Comparison of ENCODE assay signal across 27 cellular contexts in genomic region chr17:72446525-72447250, GRCh38.
DNase-seq lines count a peak whose midpoint lies in the region; ATAC-seq, FAIRE-seq and TF ChIP-seq lines count a peak whose summit lies in the region.
"Had no signal": no experiment of that assay in that cellular context is flagged by ENCODE, and none has a peak within 500 bp of the region (broad histone marks: within the 10 kb centered on the region; RNA-seq: fewer than 3 reads in every experiment).

No MANE protein-coding gene starts in this region.

- TF ChIP-seq POLR2A in transverse colon (IDR thresholded peaks at IDR 0.05), result peak; percentile 69

- peak overlapping the region; percentile 80 to 92 (median 88) for H3K27ac ChIP-seq in transverse colon
- H3K27ac ChIP-seq: HL-60, left lung, neural progenitor cell had no signal

- peak; percentile 92 for FAIRE-seq in islet of Langerhans (lab: Jason Lieb, UNC)
- FAIRE-seq: astrocyte had no signal

- WGBS in transverse colon (ENCODE audit: low coverage in 1 of 2), 2 donors, result 32% methylated on average over 17 of the region's 17 CpGs; no CpG with 5 or more reads in 1 of the 2 donors

- H3K27me3 ChIP-seq in transverse colon, result no peaks in the 10 kb centered on the region
- H3K27me3 ChIP-seq: left lung, neural progenitor cell had no signal

- in situ Hi-C loops in transverse colon (cut with MboI; ENCODE audit: low pct_ligation_motif_present in 1 of 4, low pct_unique_long_range_greater_than_20kb in 1 of 4, low sequenced_read_pairs in 3 of 4), result no loop called here

- H3K36me3 ChIP-seq in transverse colon, result no peaks in the 10 kb centered on the region
- H3K36me3 ChIP-seq: left lung, neural progenitor cell had no signal

- H3K9me3 ChIP-seq in transverse colon, result no peaks in the 10 kb centered on the region
- H3K9me3 ChIP-seq: left lung had no signal

- no peak for TF ChIP-seq CTCF in WI38 (IDR thresholded peaks at IDR 0.05; ENCODE audit: low read depth, low read length)
- no peak for TF ChIP-seq CTCF in transverse colon (IDR thresholded peaks at IDR 0.05)

- no peak for ATAC-seq in GM18498 (IDR thresholded peaks at IDR 0.05; ENCODE audit: unreplicated experiment)
- no peak for ATAC-seq in GM19467 (IDR thresholded peaks at IDR 0.05; ENCODE audit: unreplicated experiment)
- ATAC-seq: activated CD8-positive, alpha-beta T cell treated with anti-CD3 and anti-CD28 coated beads for 36 hours; left lung; SK-N-SH treated with all-trans-retinoic acid at 6 μM for 48 hours had no signal

- H3K4me3 ChIP-seq in WI38 (ENCODE audit: low read depth, low read length) (peak overlapping the region; percentile 32), transverse colon (no peak overlapping the region)
- H3K4me3 ChIP-seq: left lung, neural progenitor cell, smooth muscle cell had no signal

- peaks cover 15 to 55% (median 38%) of the 10 kb centered on the region in 4 donors for H3K4me1 ChIP-seq in transverse colon
- H3K4me1 ChIP-seq: left lung had no signal

- no peak for TF ChIP-seq EP300 in transverse colon (IDR thresholded peaks at IDR 0.05; ENCODE audit: low read depth)

- peak; percentile 13 to 43 for DNase-seq in NCI-H187 (lab: John Stamatoyannopoulos, UW)
- peak; percentile 84 for DNase-seq in transverse colon
- DNase-seq in NCI-H226, result no peak
- no peak for DNase-seq in middle frontal gyrus (ENCODE audit: extremely low spot score, low spot score)
- DNase-seq: activated CD8-positive, alpha-beta T cell treated with anti-CD3 and anti-CD28 coated beads for 36 hours; activated naive CD4-positive, alpha-beta T cell treated with anti-CD3 and anti-CD28 coated beads, Interleukin-2, amount 50 U/mL, for 16 hours; activated T-cell treated with anti-CD3 and anti-CD28 coated beads, Interleukin-2, amount 50 U/mL, for 1 hour; AML-193; effector CD4-positive, alpha-beta T cell; glutamatergic neuron; HFFc6; left lung; MM.1S; NCI-H1694 treated with DMSO at 0.1 percent for 48 hours; NCI-H2227 treated with DMSO at 0.1 percent for 48 hours; RPMI8226; stimulated activated CD4-positive, alpha-beta T cell treated with anti-CD3 and anti-CD28 coated beads, Interleukin-4, amount 100 ng/mL, for 4 hours; T-helper 9 cell had no signal

- intact Hi-C loops in transverse colon (cut with DNase I; ENCODE audit: low total_unique reads), result no loop called here

Comparison
In these comparisons a context has a peak if more than half of its experiments do, and no peak if none do; other contexts are left out.
1. DNase-seq: peak in NCI-H187 (2 of 2) and transverse colon (single experiment); none in NCI-H226 (single experiment) and middle frontal gyrus (single experiment).